1 cellular context compared by ENCODE assay signal in genomic region chr1:54488065-54488750, GRCh38.
TF ChIP-seq lines count a peak whose summit lies in the region.

No MANE protein-coding gene starts in this region.

TF ChIP-seq in K562, 482 proteins besides CTCF, POLR2A, EP300 and RAD21 (continued from another document and continues in another):
- TF ChIP-seq, protein P1, sequence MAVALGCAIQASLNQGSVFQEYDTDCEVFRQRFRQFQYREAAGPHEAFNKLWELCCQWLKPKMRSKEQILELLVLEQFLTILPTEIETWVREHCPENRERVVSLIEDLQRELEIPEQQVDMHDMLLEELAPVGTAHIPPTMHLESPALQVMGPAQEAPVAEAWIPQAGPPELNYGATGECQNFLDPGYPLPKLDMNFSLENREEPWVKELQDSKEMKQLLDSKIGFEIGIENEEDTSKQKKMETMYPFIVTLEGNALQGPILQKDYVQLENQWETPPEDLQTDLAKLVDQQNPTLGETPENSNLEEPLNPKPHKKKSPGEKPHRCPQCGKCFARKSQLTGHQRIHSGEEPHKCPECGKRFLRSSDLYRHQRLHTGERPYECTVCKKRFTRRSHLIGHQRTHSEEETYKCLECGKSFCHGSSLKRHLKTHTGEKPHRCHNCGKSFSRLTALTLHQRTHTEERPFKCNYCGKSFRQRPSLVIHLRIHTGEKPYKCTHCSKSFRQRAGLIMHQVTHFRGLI (CRISPR knock-in tag; IDR thresholded peaks at IDR 0.05) = peak; percentile 26; the same call in 1 of the 2 replicates
- TF ChIP-seq GTF2A2 (tag; IDR thresholded peaks at IDR 0.05) (no peak), GABPA (tag; conservative IDR thresholded peaks at IDR 0.05; ENCODE audit: low read depth) (peak; percentile 92), ZNF76 (CRISPR knock-in tag; IDR thresholded peaks at IDR 0.05; ENCODE audit: borderline replicate concordance) (0 out of 2 replicates have a peak, but pooled peaks have one; percentile 70), CSDE1 (IDR thresholded peaks at IDR 0.05) (no peak), ZNF3 (CRISPR knock-in tag; IDR thresholded peaks at IDR 0.05) (no peak), DIDO1 (tag; IDR thresholded peaks at IDR 0.05; ENCODE audit: low read depth) (no peak), CREB5 (CRISPR knock-in tag; IDR thresholded peaks at IDR 0.05) (no peak), RBM22 (IDR thresholded peaks at IDR 0.05; ENCODE audit: low read depth, low read length, poor library complexity, severe bottlenecking) (no peak), ZNF143 (CRISPR knock-in tag; IDR thresholded peaks at IDR 0.05) (no peak), PCBP1 (IDR thresholded peaks at IDR 0.05; ENCODE audit: low read depth, low read length, poor library complexity, severe bottlenecking) (peak; percentile 81), ZNF436 (CRISPR knock-in tag; IDR thresholded peaks at IDR 0.05) (no peak), ZNF232 (CRISPR knock-in tag; IDR thresholded peaks at IDR 0.05) (no peak), ADNP (tag; IDR thresholded peaks at IDR 0.05) (0 out of 2 replicates have a peak, but pooled peaks have one; percentile 49), ZNF778 (CRISPR knock-in tag; IDR thresholded peaks at IDR 0.05) (no peak), ZNF324 (CRISPR knock-in tag; IDR thresholded peaks at IDR 0.05) (no peak), MYC (IDR thresholded peaks at IDR 0.05; ENCODE audit: low read depth, low read length) (peak; percentile 82), MYC (CRISPR knock-in tag; IDR thresholded peaks at IDR 0.05; ENCODE audit: borderline replicate concordance, low read depth) (no peak), DPF2 (IDR thresholded peaks at IDR 0.05) (no peak), MAFG (tag; conservative IDR thresholded peaks at IDR 0.05) (no peak), ZNF197 (CRISPR knock-in tag; IDR thresholded peaks at IDR 0.05; ENCODE audit: low read depth) (peak; percentile 84), DMBX1 (CRISPR knock-in tag; IDR thresholded peaks at IDR 0.05; ENCODE audit: borderline replicate concordance) (peak; percentile 84; the same call in 1 of the 2 replicates), ATF2 (CRISPR knock-in tag; IDR thresholded peaks at IDR 0.05) (no peak), YBX1 (IDR thresholded peaks at IDR 0.05) (no peak), MEIS2 (IDR thresholded peaks at IDR 0.05; ENCODE audit: partially characterized antibody) (no peak), ZNF79 (CRISPR knock-in tag; IDR thresholded peaks at IDR 0.05; ENCODE audit: low read depth) (no peak), ZNF384 (IDR thresholded peaks at IDR 0.05; ENCODE audit: low read depth, low read length) (peak; percentile 99), KLF13 (tag; IDR thresholded peaks at IDR 0.05; ENCODE audit: borderline replicate concordance, low read depth) (peak; percentile 39; the same call in 1 of the 2 replicates), ZFP91 (CRISPR knock-in tag; IDR thresholded peaks at IDR 0.05) (no peak), ZNF785 (CRISPR knock-in tag; IDR thresholded peaks at IDR 0.05) (no peak), PYGO2 (tag; IDR thresholded peaks at IDR 0.05) (no peak), HNRNPLL (IDR thresholded peaks at IDR 0.05; ENCODE audit: low read depth, low read length, poor library complexity, severe bottlenecking) (no peak), SREBF2 (CRISPR knock-in tag; IDR thresholded peaks at IDR 0.05) (no peak), DLX4 (CRISPR knock-in tag; IDR thresholded peaks at IDR 0.05) (no peak), ZNF695 (CRISPR knock-in tag; IDR thresholded peaks at IDR 0.05) (no peak), STAT5A (IDR thresholded peaks at IDR 0.05; ENCODE audit: borderline replicate concordance, low read length) (no peak), GATA2 (CRISPR knock-in tag; IDR thresholded peaks at IDR 0.05) (no peak), SP1 (CRISPR knock-in tag; IDR thresholded peaks at IDR 0.05) (no peak), ZFP1 (CRISPR knock-in tag; IDR thresholded peaks at IDR 0.05) (no peak), ZC3H11A (IDR thresholded peaks at IDR 0.05; ENCODE audit: low read depth, low read length) (no peak), PRPF4 (IDR thresholded peaks at IDR 0.05; ENCODE audit: insufficient read depth, low read depth, low read length, poor library complexity, severe bottlenecking) (peak; percentile 57), RBM25 (IDR thresholded peaks at IDR 0.05; ENCODE audit: low read depth, low read length, severe bottlenecking) (peak; percentile 100), COPS2 (conservative IDR thresholded peaks at IDR 0.05) (no peak), ZNF644 (tag; IDR thresholded peaks at IDR 0.05; ENCODE audit: low read depth) (peak; percentile 62; the same call in 1 of the 2 replicates), NCOA4 (IDR thresholded peaks at IDR 0.05; ENCODE audit: partially characterized antibody) (no peak), ELF2 (CRISPR knock-in tag; IDR thresholded peaks at IDR 0.05) (peak; percentile 82; the same call in 1 of the 2 replicates), ZNF134 (CRISPR knock-in tag; conservative IDR thresholded peaks at IDR 0.05) (no peak), ZNF354B (CRISPR knock-in tag; IDR thresholded peaks at IDR 0.05) (no peak), ELF1 (tag; IDR thresholded peaks at IDR 0.05) (peak; percentile 97), HNRNPH1 (optimal IDR thresholded peaks at IDR 0.05; ENCODE audit: low read depth, low read length) (no peak), MXI1 (IDR thresholded peaks at IDR 0.05; ENCODE audit: low read depth, low read length) (no peak), ZSCAN29 (IDR thresholded peaks at IDR 0.05) (peak; percentile 84; the same call in 1 of the 2 replicates), NELFE (IDR thresholded peaks at IDR 0.05; ENCODE audit: insufficient read depth, insufficient read length) (no peak), PHB2 (IDR thresholded peaks at IDR 0.05; ENCODE audit: low read depth) (no peak), GATAD2A (IDR thresholded peaks at IDR 0.05) (peak; percentile 63), HMG20B (CRISPR knock-in tag; IDR thresholded peaks at IDR 0.05) (no peak), HEY1 (CRISPR knock-in tag; IDR thresholded peaks at IDR 0.05; ENCODE audit: borderline replicate concordance) (no peak), ZNF586 (CRISPR knock-in tag; conservative IDR thresholded peaks at IDR 0.05) (no peak)
- TF ChIP-seq, protein P2, sequence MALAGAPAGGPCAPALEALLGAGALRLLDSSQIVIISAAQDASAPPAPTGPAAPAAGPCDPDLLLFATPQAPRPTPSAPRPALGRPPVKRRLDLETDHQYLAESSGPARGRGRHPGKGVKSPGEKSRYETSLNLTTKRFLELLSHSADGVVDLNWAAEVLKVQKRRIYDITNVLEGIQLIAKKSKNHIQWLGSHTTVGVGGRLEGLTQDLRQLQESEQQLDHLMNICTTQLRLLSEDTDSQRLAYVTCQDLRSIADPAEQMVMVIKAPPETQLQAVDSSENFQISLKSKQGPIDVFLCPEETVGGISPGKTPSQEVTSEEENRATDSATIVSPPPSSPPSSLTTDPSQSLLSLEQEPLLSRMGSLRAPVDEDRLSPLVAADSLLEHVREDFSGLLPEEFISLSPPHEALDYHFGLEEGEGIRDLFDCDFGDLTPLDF (CRISPR knock-in tag; IDR thresholded peaks at IDR 0.05) = peak; percentile 73; the same call in 1 of the 2 replicates
- TF ChIP-seq, protein P3, sequence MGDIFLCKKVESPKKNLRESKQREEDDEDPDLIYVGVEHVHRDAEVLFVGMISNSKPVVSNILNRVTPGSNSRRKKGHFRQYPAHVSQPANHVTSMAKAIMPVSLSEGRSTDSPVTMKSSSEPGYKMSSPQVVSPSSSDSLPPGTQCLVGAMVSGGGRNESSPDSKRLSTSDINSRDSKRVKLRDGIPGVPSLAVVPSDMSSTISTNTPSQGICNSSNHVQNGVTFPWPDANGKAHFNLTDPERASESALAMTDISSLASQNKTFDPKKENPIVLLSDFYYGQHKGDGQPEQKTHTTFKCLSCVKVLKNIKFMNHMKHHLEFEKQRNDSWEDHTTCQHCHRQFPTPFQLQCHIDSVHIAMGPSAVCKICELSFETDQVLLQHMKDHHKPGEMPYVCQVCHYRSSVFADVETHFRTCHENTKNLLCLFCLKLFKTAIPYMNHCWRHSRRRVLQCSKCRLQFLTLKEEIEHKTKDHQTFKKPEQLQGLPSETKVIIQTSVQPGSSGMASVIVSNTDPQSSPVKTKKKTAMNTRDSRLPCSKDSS (IDR thresholded peaks at IDR 0.05; ENCODE audit: low read depth, partially characterized antibody) = no peak
- TF ChIP-seq, protein P4, sequence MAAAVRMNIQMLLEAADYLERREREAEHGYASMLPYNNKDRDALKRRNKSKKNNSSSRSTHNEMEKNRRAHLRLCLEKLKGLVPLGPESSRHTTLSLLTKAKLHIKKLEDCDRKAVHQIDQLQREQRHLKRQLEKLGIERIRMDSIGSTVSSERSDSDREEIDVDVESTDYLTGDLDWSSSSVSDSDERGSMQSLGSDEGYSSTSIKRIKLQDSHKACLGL (CRISPR knock-in tag; IDR thresholded peaks at IDR 0.05; ENCODE audit: borderline replicate concordance, poor library complexity, severe bottlenecking) = no peak
- TF ChIP-seq, protein P5, sequence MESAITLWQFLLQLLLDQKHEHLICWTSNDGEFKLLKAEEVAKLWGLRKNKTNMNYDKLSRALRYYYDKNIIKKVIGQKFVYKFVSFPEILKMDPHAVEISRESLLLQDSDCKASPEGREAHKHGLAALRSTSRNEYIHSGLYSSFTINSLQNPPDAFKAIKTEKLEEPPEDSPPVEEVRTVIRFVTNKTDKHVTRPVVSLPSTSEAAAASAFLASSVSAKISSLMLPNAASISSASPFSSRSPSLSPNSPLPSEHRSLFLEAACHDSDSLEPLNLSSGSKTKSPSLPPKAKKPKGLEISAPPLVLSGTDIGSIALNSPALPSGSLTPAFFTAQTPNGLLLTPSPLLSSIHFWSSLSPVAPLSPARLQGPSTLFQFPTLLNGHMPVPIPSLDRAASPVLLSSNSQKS (CRISPR knock-in tag; IDR thresholded peaks at IDR 0.05) = no peak
- TF ChIP-seq, protein P6, sequence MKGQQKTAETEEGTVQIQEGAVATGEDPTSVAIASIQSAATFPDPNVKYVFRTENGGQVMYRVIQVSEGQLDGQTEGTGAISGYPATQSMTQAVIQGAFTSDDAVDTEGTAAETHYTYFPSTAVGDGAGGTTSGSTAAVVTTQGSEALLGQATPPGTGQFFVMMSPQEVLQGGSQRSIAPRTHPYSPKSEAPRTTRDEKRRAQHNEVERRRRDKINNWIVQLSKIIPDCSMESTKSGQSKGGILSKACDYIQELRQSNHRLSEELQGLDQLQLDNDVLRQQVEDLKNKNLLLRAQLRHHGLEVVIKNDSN (CRISPR knock-in tag; IDR thresholded peaks at IDR 0.05) = no peak
